ENCODE assay signal across 5 cellular contexts in the genomic region with DNA sequence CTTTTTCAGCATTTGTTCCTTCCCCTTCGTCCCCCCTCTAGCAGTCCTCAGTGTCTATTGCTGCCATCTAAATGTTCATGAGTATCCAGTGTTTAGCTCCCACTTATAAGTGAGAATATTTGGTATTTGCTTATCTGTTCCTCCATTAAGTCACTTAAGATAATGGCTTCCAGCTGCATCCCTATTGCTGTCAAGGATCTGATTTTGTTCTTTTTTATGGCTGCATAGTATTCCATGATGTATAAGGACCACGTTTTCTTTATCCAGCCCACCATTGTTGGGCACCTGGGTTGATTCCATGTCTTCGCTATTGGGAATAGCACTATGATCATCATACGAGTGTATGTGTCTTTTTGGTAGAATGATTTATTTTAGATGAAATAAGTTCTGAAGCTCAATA.
"Had no signal": no experiment of that assay in that cellular context is flagged by ENCODE, and none has a peak within 500 bp of the region (broad histone marks: within the 10 kb centered on the region; RNA-seq: fewer than 3 reads in every experiment).

No MANE protein-coding gene starts in this region.

- H3K4me3 Mint-ChIP-seq: GM23338, H9 had no signal

- DNase-seq: H9, HCEC 1CT, IMR-90, KBM-7 had no signal

- H3K4me2 ChIP-seq: GM23338 had no signal

- ATAC-seq: GM23338 had no signal

- H2AFZ ChIP-seq: GM23338 had no signal

- H3K27ac Mint-ChIP-seq: GM23338, H9 had no signal

- H3K9me3 Mint-ChIP-seq: GM23338, H9 had no signal

- H3K4me3 ChIP-seq: GM23338 had no signal
